In the genomic region with DNA sequence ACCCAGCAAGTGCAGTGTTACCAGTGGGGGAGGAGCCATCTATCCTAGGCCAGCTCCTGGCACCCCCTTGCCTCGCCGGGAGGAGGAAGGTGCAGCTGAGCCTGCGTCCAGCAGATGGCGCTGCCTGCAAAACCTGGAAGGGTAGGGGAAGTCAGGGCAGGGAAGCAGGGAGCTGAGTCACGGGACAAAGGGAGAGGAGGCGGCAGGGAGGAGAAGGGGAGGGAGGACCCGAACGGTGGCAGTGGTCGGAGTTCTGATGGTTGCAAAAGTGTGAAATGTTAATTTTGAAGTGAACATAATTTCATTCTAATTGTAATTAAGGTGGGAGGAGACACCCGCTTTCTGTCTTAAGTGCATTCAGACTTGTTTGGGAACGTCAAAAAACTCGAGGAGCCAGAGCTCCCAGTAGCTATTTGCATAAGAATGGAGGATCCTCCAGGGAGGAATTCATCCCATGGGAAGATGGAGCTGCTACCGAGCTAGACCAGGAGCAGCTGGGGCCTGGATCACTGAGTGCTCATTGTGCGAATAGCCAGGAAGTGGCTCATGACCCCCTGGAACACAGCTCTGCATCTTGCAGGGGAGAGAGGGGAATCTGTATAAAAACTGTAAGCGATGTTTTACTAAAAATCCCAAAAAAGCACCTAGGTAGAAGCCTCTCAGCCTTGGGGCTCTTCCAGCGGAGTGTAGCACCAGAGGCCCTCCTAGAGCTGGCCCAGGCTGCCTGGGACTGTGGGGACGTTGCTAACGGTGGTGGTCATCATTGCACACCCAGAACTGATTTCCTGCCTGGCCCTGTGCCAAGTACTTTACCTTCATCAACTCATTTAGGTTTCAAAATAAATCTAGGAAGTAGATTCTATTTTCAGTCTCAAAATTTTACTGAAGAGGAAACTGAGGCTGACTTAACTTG, we compare ENCODE assay signal across 8 cellular contexts. TPM values are rescaled to one million over a fixed set of nuclear protein-coding genes. Genes with fewer than 3 reads are reported as not detected.
DNase-seq lines count a peak whose midpoint lies in the region; ATAC-seq, FAIRE-seq and TF ChIP-seq lines count a peak whose summit lies in the region.

No MANE protein-coding gene starts in this region.

- H3K4me3 ChIP-seq in AG04450 (ENCODE audit: low read depth, low read length): peak overlapping the region; percentile 51

- H3K36me3 Mint-ChIP-seq in central memory CD8-positive, alpha-beta T cell (ENCODE audit: insufficient read depth): no peaks in the 10 kb centered on the region

- no peaks in the 10 kb centered on the region for H3K9me3 Mint-ChIP-seq in central memory CD8-positive, alpha-beta T cell

- no peak overlapping the region for H3K27ac Mint-ChIP-seq in central memory CD8-positive, alpha-beta T cell (ENCODE audit: low read depth)

- H3K4me1 Mint-ChIP-seq in central memory CD8-positive, alpha-beta T cell: peaks cover 5% of the 10 kb centered on the region

- peak; percentile 55 for FAIRE-seq in islet of Langerhans (lab: Jason Lieb, UNC)

- TF ChIP-seq CTCF in AG04450 (IDR thresholded peaks at IDR 0.05; ENCODE audit: low read depth, low read length): peak; percentile 99

- H3K27me3 ChIP-seq in AG04450 (ENCODE audit: control insufficient read depth, insufficient read depth, low read length): no peaks in the 10 kb centered on the region

- POLR2A ChIA-PET in AG04450 (lab: Yijun Ruan, JAX): interaction anchor here (1.3 kb wide), 2 partner anchors 32 to 50 kb away, joined by 3 to 4 read pairs; no protein-coding TSS in a partner anchor

- peaks cover 20% of the 10 kb centered on the region for H3K27me3 Mint-ChIP-seq in central memory CD8-positive, alpha-beta T cell

- no peak overlapping the region for H3K4me3 Mint-ChIP-seq in central memory CD8-positive, alpha-beta T cell

- no peak overlapping the region for H3K27ac ChIP-seq in AG04450 (ENCODE audit: low read depth, low read length)

- ATAC-seq in GM18867 (IDR thresholded peaks at IDR 0.05; ENCODE audit: unreplicated experiment): peak; percentile 99
- ATAC-seq in HG03159 (IDR thresholded peaks at IDR 0.05; ENCODE audit: unreplicated experiment): peak; percentile 96
- peak; percentile 68 for ATAC-seq in central memory CD8-positive, alpha-beta T cell (replicated peaks; ENCODE audit: extremely low read depth, poor library complexity, severe bottlenecking)

- DNase-seq in AG04450 (ENCODE audit: low read depth, low spot score): peak; percentile 86
- peak; percentile 92 for DNase-seq in NCI-H226
- peak; percentile 81 for DNase-seq in activated CD4-positive, CD25-positive, alpha-beta regulatory T cell treated with anti-CD3 and anti-CD28 coated beads, Interleukin-2, amount 50 U/mL, for 72 hours
- peak; percentile 52 to 53 for DNase-seq in central memory CD8-positive, alpha-beta T cell (ENCODE audit: low spot score in 2 of 2)
- DNase-seq in stimulated activated CD4-positive, alpha-beta T cell treated with anti-CD3 and anti-CD28 coated beads, Interleukin-12 subunit alpha, Interleukin-12 subunit beta, amount 100 ng/mL, for 48 hours (ENCODE audit: low read depth in 2 of 3, low spot score in 1 of 3): peak; percentile 82 to 89 (median 84)

- CTCF ChIA-PET in AG04450 (lab: Charles Lee): interaction anchor here (0.5 to 5.1 kb wide), 82 partner anchors 8 to 1066 kb away, joined by 3 to 61 read pairs (median 4); no protein-coding TSS in a partner anchor

- no peaks in the 10 kb centered on the region for H3K9me3 ChIP-seq in AG04450 (ENCODE audit: control insufficient read depth, insufficient read depth, low read length)

RNA-seq across cellular contexts. Expression of gene EMP1, which starts 59.5 kb away (rescaled TPM):
- 209 and 257 TPM in 2 replicates for polyA plus RNA-seq in AG04450 (2011; rRNA removed)
- 319 and 351 TPM in 2 replicates for polyA minus RNA-seq in AG04450 (2011; rRNA and poly(A)+ RNA removed)
